In genomic region chr7:22612776-22613175, GRCh38 we compare ENCODE assay signal across 2 cellular contexts.
TF ChIP-seq lines count a peak whose summit lies in the region.

No MANE protein-coding gene starts in this region.

TF ChIP-seq in GM23338, 12 proteins besides CTCF, POLR2A, EP300 and RAD21:
- TF ChIP-seq ETS1 (IDR thresholded peaks at IDR 0.05) (no peak), POLR2AphosphoS5 (IDR thresholded peaks at IDR 0.05; ENCODE audit: low read depth) (no peak), EZH2 (IDR thresholded peaks at IDR 0.05; ENCODE audit: low read depth, unreplicated experiment) (no peak), ZNF462 (CRISPR knock-in tag; IDR thresholded peaks at IDR 0.05) (no peak), CREB1 (CRISPR knock-in tag; IDR thresholded peaks at IDR 0.05; ENCODE audit: low read depth) (no peak), ZNF331 (CRISPR knock-in tag; IDR thresholded peaks at IDR 0.05; ENCODE audit: low read depth) (no peak), NANOG (IDR thresholded peaks at IDR 0.05; ENCODE audit: borderline replicate concordance) (no peak), STAT1 (IDR thresholded peaks at IDR 0.05; ENCODE audit: unreplicated experiment) (no peak), JUNB (IDR thresholded peaks at IDR 0.05; ENCODE audit: unreplicated experiment) (no peak), EZH2phosphoT487 (IDR thresholded peaks at IDR 0.05; ENCODE audit: unreplicated experiment) (no peak), REST (IDR thresholded peaks at IDR 0.05; ENCODE audit: unreplicated experiment) (no peak)

TF ChIP-seq in IMR-90, 13 proteins besides CTCF, POLR2A, EP300 and RAD21 (continued from another document):
- TF ChIP-seq MAFK (IDR thresholded peaks at IDR 0.05; ENCODE audit: low read depth, low read length) (no peak), NFE2L2 (IDR thresholded peaks at IDR 0.05; ENCODE audit: low read depth, low read length) (no peak), MXI1 (IDR thresholded peaks at IDR 0.05; ENCODE audit: borderline replicate concordance, low read depth, low read length) (no peak), CHD1 (IDR thresholded peaks at IDR 0.05; ENCODE audit: low read depth, low read length) (no peak), BHLHE40 (IDR thresholded peaks at IDR 0.05; ENCODE audit: low read depth, low read length) (no peak)
